Comparison of ENCODE assay signal across 1 cellular context in the genomic region with DNA sequence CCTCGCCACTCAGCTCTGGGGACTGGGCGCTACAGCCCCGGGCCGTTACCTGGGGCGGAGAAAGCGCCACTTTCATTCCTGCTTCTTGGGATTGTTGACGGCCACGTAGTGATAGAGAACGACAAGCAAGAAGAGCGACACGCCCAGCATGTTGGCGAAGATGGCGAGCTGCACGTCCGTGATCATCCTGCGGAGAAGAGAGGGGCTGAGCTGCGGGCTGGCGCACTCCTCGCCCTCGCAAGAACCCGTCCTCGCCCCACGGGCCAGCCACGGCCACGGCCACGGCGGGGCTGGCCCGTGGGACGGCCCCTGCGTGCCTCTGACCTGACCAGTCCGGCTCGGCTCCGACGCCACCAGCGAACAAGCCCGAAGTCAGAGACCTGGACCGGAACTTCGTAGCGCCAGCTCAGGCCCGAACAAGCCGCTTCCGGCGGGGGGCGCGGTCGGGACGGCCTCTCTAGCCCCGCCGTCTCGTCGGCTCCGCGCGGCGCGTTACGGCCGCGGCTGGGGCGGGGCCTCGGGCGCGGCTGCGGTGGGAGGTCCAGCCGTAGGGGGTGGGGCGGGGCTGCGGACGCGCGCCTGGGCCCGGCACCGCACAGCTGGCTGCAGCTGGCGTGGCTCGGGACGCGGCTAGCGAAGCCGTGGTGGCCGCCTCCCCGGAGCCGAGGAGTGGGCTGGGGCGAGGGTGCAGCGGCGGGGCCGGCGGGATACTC.
A peak's percentile ranks its signal among the peaks of the same experiment; 100 is the strongest.
TF ChIP-seq lines count a peak whose summit lies in the region.

TSS of gene OST4 (minus strand) at position 378 of the 713 bp plus-strand sequence.

TF ChIP-seq in K562, 482 proteins besides CTCF, POLR2A, EP300 and RAD21 (continued from another document):
- TF ChIP-seq E2F6 (IDR thresholded peaks at IDR 0.05; ENCODE audit: borderline replicate concordance in 1 of 2, extremely low read depth in 1 of 2, insufficient read depth in 1 of 2, insufficient read length in 1 of 2, low read depth in 1 of 2, low read length in 1 of 2, poor library complexity in 1 of 2, severe bottlenecking in 1 of 2) (peak in 1 of 2 experiments; percentile 65), ZNF707 (CRISPR knock-in tag; conservative IDR thresholded peaks at IDR 0.05) (no peak), ZNF12 (CRISPR knock-in tag; IDR thresholded peaks at IDR 0.05) (no peak; the same call in 1 of the 2 replicates), SUPT5H (IDR thresholded peaks at IDR 0.05) (peak; percentile 84), ZNF655 (CRISPR knock-in tag; IDR thresholded peaks at IDR 0.05) (no peak), ZNF143 (CRISPR knock-in tag; IDR thresholded peaks at IDR 0.05) (no peak), KDM2B (CRISPR knock-in tag; IDR thresholded peaks at IDR 0.05) (no peak), MBD2 (IDR thresholded peaks at IDR 0.05; ENCODE audit: borderline replicate concordance, low read depth) (peak; percentile 74; the same call in 1 of the 2 replicates), ZKSCAN3 (CRISPR knock-in tag; IDR thresholded peaks at IDR 0.05) (no peak), TCFL5 (CRISPR knock-in tag; conservative IDR thresholded peaks at IDR 0.05) (no peak), TSC22D4 (tag; IDR thresholded peaks at IDR 0.05) (no peak), FIP1L1 (IDR thresholded peaks at IDR 0.05; ENCODE audit: low read depth, low read length, poor library complexity, severe bottlenecking) (no peak), ZNF586 (CRISPR knock-in tag; conservative IDR thresholded peaks at IDR 0.05) (no peak), GTF2B (IDR thresholded peaks at IDR 0.05; ENCODE audit: extremely low read depth, insufficient read length) (no peak), FOXA3 (CRISPR knock-in tag; conservative IDR thresholded peaks at IDR 0.05 in 1 of 2, IDR thresholded peaks at IDR 0.05 in 1 of 2) (0 out of 4 replicates have a peak, but pooled peaks of 1 of the 2 experiments have one; percentile 23), DMBX1 (CRISPR knock-in tag; IDR thresholded peaks at IDR 0.05; ENCODE audit: borderline replicate concordance) (no peak), SAFB (IDR thresholded peaks at IDR 0.05; ENCODE audit: borderline replicate concordance, low read depth, low read length) (0 out of 2 replicates have a peak, but pooled peaks have one; percentile 69), ZFP30 (CRISPR knock-in tag; IDR thresholded peaks at IDR 0.05; ENCODE audit: borderline replicate concordance) (no peak), ESRRB (CRISPR knock-in tag; IDR thresholded peaks at IDR 0.05; ENCODE audit: borderline replicate concordance) (no peak), IRF2 (CRISPR knock-in tag; IDR thresholded peaks at IDR 0.05) (no peak), POLR2AphosphoS2 (IDR thresholded peaks at IDR 0.05; ENCODE audit: low read length) (no peak), CEBPZ (IDR thresholded peaks at IDR 0.05; ENCODE audit: borderline replicate concordance, low read depth, low read length) (no peak), EZH2 (IDR thresholded peaks at IDR 0.05; ENCODE audit: borderline replicate concordance, low read depth, low read length) (no peak), ZNF764 (CRISPR knock-in tag; IDR thresholded peaks at IDR 0.05; ENCODE audit: low read depth) (no peak)
- TF ChIP-seq, protein P1, sequence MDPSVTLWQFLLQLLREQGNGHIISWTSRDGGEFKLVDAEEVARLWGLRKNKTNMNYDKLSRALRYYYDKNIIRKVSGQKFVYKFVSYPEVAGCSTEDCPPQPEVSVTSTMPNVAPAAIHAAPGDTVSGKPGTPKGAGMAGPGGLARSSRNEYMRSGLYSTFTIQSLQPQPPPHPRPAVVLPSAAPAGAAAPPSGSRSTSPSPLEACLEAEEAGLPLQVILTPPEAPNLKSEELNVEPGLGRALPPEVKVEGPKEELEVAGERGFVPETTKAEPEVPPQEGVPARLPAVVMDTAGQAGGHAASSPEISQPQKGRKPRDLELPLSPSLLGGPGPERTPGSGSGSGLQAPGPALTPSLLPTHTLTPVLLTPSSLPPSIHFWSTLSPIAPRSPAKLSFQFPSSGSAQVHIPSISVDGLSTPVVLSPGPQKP (CRISPR knock-in tag; IDR thresholded peaks at IDR 0.05), result no peak
- TF ChIP-seq, protein P2, sequence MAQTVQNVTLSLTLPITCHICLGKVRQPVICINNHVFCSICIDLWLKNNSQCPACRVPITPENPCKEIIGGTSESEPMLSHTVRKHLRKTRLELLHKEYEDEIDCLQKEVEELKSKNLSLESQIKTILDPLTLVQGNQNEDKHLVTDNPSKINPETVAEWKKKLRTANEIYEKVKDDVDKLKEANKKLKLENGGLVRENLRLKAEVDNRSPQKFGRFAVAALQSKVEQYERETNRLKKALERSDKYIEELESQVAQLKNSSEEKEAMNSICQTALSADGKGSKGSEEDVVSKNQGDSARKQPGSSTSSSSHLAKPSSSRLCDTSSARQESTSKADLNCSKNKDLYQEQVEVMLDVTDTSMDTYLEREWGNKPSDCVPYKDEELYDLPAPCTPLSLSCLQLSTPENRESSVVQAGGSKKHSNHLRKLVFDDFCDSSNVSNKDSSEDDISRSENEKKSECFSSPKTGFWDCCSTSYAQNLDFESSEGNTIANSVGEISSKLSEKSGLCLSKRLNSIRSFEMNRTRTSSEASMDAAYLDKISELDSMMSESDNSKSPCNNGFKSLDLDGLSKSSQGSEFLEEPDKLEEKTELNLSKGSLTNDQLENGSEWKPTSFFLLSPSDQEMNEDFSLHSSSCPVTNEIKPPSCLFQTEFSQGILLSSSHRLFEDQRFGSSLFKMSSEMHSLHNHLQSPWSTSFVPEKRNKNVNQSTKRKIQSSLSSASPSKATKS (CRISPR knock-in tag; IDR thresholded peaks at IDR 0.05), result no peak
- TF ChIP-seq, protein P3, sequence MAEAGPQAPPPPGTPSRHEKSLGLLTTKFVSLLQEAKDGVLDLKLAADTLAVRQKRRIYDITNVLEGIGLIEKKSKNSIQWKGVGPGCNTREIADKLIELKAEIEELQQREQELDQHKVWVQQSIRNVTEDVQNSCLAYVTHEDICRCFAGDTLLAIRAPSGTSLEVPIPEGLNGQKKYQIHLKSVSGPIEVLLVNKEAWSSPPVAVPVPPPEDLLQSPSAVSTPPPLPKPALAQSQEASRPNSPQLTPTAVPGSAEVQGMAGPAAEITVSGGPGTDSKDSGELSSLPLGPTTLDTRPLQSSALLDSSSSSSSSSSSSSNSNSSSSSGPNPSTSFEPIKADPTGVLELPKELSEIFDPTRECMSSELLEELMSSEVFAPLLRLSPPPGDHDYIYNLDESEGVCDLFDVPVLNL (CRISPR knock-in tag; IDR thresholded peaks at IDR 0.05; ENCODE audit: low read depth), result no peak
- TF ChIP-seq, protein P4, sequence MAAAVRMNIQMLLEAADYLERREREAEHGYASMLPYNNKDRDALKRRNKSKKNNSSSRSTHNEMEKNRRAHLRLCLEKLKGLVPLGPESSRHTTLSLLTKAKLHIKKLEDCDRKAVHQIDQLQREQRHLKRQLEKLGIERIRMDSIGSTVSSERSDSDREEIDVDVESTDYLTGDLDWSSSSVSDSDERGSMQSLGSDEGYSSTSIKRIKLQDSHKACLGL (CRISPR knock-in tag; IDR thresholded peaks at IDR 0.05; ENCODE audit: borderline replicate concordance, poor library complexity, severe bottlenecking), result no peak
- TF ChIP-seq, protein P5, sequence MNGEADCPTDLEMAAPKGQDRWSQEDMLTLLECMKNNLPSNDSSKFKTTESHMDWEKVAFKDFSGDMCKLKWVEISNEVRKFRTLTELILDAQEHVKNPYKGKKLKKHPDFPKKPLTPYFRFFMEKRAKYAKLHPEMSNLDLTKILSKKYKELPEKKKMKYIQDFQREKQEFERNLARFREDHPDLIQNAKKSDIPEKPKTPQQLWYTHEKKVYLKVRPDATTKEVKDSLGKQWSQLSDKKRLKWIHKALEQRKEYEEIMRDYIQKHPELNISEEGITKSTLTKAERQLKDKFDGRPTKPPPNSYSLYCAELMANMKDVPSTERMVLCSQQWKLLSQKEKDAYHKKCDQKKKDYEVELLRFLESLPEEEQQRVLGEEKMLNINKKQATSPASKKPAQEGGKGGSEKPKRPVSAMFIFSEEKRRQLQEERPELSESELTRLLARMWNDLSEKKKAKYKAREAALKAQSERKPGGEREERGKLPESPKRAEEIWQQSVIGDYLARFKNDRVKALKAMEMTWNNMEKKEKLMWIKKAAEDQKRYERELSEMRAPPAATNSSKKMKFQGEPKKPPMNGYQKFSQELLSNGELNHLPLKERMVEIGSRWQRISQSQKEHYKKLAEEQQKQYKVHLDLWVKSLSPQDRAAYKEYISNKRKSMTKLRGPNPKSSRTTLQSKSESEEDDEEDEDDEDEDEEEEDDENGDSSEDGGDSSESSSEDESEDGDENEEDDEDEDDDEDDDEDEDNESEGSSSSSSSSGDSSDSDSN (IDR thresholded peaks at IDR 0.05; ENCODE audit: borderline replicate concordance in 1 of 2, low read depth in 2 of 2, low read length in 2 of 2), result peak in 1 of 2 experiments; percentile 8; a peak in 1 of 4 replicates
